8 cellular contexts compared by ENCODE assay signal in the genomic region with DNA sequence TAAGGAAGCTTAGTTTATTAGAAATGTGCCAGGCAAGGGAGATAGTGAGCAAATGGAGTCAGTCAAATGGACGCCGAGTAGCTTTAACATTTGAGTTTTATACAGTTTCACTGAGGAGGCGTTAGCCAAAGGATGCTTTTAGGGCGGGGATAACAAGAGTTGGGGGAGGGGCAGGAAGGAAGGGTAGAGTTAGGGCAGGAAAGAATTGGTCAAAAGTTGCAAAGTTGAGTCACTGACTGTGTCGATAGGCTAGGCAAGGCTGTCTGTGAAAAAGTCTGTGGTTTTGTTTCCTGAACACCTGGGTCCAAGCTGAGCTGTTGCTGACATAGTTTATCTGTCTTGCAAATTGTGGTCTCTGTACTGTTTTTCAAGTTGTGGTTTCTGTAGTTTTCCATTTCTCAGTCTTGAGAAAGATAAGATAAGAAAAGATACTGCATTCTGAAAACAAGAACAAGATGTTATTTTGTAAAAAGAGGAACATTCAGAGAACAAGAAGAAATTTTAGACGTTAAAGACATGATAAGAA.
A peak's percentile ranks its signal among the peaks of the same experiment; 100 is the strongest.
DNase-seq lines count a peak whose midpoint lies in the region; ATAC-seq and TF ChIP-seq lines count a peak whose summit lies in the region.

No MANE protein-coding gene starts in this region.

- peak overlapping the region; percentile 79 for H3K4me3 Mint-ChIP-seq in T-helper 1 cell treated with Interleukin-12 subunit alpha and Interleukin-12 subunit beta and Interleukin-4 antibody, amounts not matched to agents 30 μg/mL and 1 μg/mL, for 36 hours
- peak overlapping the region; percentile 55 to 87 (median 80) for H3K4me3 Mint-ChIP-seq in naive thymus-derived CD8-positive, alpha-beta T cell

- no peaks in the 10 kb centered on the region for H3K27me3 Mint-ChIP-seq in T-helper 1 cell treated with Interleukin-12 subunit alpha and Interleukin-12 subunit beta and Interleukin-4 antibody, amounts not matched to agents 30 μg/mL and 1 μg/mL, for 36 hours (ENCODE audit: low read depth)
- peaks cover 0 to 1% (median 0%) of the 10 kb centered on the region in 5 donors for H3K27me3 Mint-ChIP-seq in naive thymus-derived CD8-positive, alpha-beta T cell

- H3K27ac Mint-ChIP-seq in T-helper 1 cell treated with Interleukin-12 subunit alpha and Interleukin-12 subunit beta and Interleukin-4 antibody, amounts not matched to agents 30 μg/mL and 1 μg/mL, for 36 hours = peak overlapping the region; percentile 97
- peak overlapping the region; percentile 91 to 99 (median 97) for H3K27ac Mint-ChIP-seq in naive thymus-derived CD8-positive, alpha-beta T cell

- TF ChIP-seq CTCF in upper lobe of right lung (IDR thresholded peaks at IDR 0.05) = no peak

- H3K4me1 Mint-ChIP-seq in T-helper 1 cell treated with Interleukin-12 subunit alpha and Interleukin-12 subunit beta and Interleukin-4 antibody, amounts not matched to agents 30 μg/mL and 1 μg/mL, for 36 hours (ENCODE audit: low read depth) = peaks cover 45% of the 10 kb centered on the region
- peaks cover 21 to 76% (median 62%) of the 10 kb centered on the region in 4 donors for H3K4me1 Mint-ChIP-seq in naive thymus-derived CD8-positive, alpha-beta T cell

- H3K27ac ChIP-seq in upper lobe of right lung = peak overlapping the region; percentile 70

- intact Hi-C loops in upper lobe of right lung (cut with DNase I) = no loop called here

- POLR2A ChIA-PET in naive thymus-derived CD8-positive, alpha-beta T cell (lab: Charles Lee) = interaction anchor here (0.5 to 6.3 kb wide), 41 partner anchors 8 to 859 kb away, joined by 3 to 112 read pairs (median 5); a partner anchor contains a TSS

- no peaks in the 10 kb centered on the region for H3K9me3 ChIP-seq in upper lobe of right lung

- H3K9me3 Mint-ChIP-seq in T-helper 1 cell treated with Interleukin-12 subunit alpha and Interleukin-12 subunit beta and Interleukin-4 antibody, amounts not matched to agents 30 μg/mL and 1 μg/mL, for 36 hours = peaks cover 63% of the 10 kb centered on the region
- peaks cover 0 to 87% (median 33%) of the 10 kb centered on the region in 9 donors for H3K9me3 Mint-ChIP-seq in naive thymus-derived CD8-positive, alpha-beta T cell

- H3K4me1 ChIP-seq in upper lobe of right lung = peaks cover 29% of the 10 kb centered on the region

- no peaks in the 10 kb centered on the region for H3K36me3 ChIP-seq in upper lobe of right lung

- no peaks in the 10 kb centered on the region for H3K27me3 ChIP-seq in upper lobe of right lung

- H3K4me3 ChIP-seq in upper lobe of right lung = no peak overlapping the region

- H3K36me3 Mint-ChIP-seq in T-helper 1 cell treated with Interleukin-12 subunit alpha and Interleukin-12 subunit beta and Interleukin-4 antibody, amounts not matched to agents 30 μg/mL and 1 μg/mL, for 36 hours (ENCODE audit: low read depth) = peaks cover 60% of the 10 kb centered on the region
- H3K36me3 Mint-ChIP-seq in naive thymus-derived CD8-positive, alpha-beta T cell = peaks cover 3 to 58% (median 31%) of the 10 kb centered on the region in 3 donors

- DNase-seq in amniotic epithelial cell (ENCODE audit: low read depth) = peak; percentile 100
- peak; percentile 39 to 95 (median 86) for DNase-seq in naive thymus-derived CD8-positive, alpha-beta T cell
- no peak for DNase-seq in upper lobe of right lung
- no peak for DNase-seq in GOT3 (lab: John Stamatoyannopoulos, UW)
- DNase-seq in NCI-H2227 treated with DMSO at 0.1 percent for 48 hours (lab: John Stamatoyannopoulos, UW) = no peak

- ATAC-seq in GM19023 (IDR thresholded peaks at IDR 0.05; ENCODE audit: unreplicated experiment) = peak; percentile 99
- ATAC-seq in HG03095 (IDR thresholded peaks at IDR 0.05; ENCODE audit: unreplicated experiment) = peak; percentile 98
- ATAC-seq in naive thymus-derived CD8-positive, alpha-beta T cell = peak; percentile 96 to 97
- peak; percentile 85 for ATAC-seq in upper lobe of right lung

Comparison
In these comparisons a context has a peak if more than half of its experiments do, and no peak if none do; other contexts are left out.
1. DNase-seq: peak in amniotic epithelial cell (single experiment) and naive thymus-derived CD8-positive, alpha-beta T cell (10 of 10); none in upper lobe of right lung (single experiment), GOT3 (single experiment) and NCI-H2227 treated with DMSO at 0.1 percent for 48 hours (single experiment).
2. Peak in every context shown above with its lines, with median percentiles within 50 percentile points of each other: ATAC-seq.